Comparison of ENCODE assay signal across 10 cellular contexts in genomic region chr16:50635505-50636392, GRCh38. TPM values are rescaled to one million over a fixed set of nuclear protein-coding genes. Genes with fewer than 3 reads are reported as not detected.
DNase-seq lines count a peak whose midpoint lies in the region; ATAC-seq and TF ChIP-seq lines count a peak whose summit lies in the region.
"Had no signal": no experiment of that assay in that cellular context is flagged by ENCODE, and none has a peak within 500 bp of the region (broad histone marks: within the 10 kb centered on the region; RNA-seq: fewer than 3 reads in every experiment).

No MANE protein-coding gene starts in this region.

- intact Hi-C loops in CD4-positive, alpha-beta T cell (cut with DNase I, micrococcal nuclease), result no loop called here
- intact Hi-C loops in gastrocnemius medialis (cut with DNase I; ENCODE audit: low total_unique reads), result no loop called here

- TF ChIP-seq POLR2A in gastrocnemius medialis (IDR thresholded peaks at IDR 0.05), result no peak

- in situ Hi-C loops in gastrocnemius medialis (cut with MboI; ENCODE audit: low sequenced_read_pairs in 4 of 4), result no loop called here

- no peak overlapping the region for H3K4me3 Mint-ChIP-seq in CD4-positive, alpha-beta T cell

- peaks cover 27% of the 10 kb centered on the region for H3K36me3 Mint-ChIP-seq in CD4-positive, alpha-beta T cell (ENCODE audit: low read depth)

- H3K27me3 ChIP-seq in CD4-positive, alpha-beta T cell (ENCODE audit: control insufficient read depth, insufficient read depth, low read length), result no peaks in the 10 kb centered on the region
- no peaks in the 10 kb centered on the region for H3K27me3 ChIP-seq in gastrocnemius medialis

- peaks cover 4% of the 10 kb centered on the region for H3K4me1 Mint-ChIP-seq in CD4-positive, alpha-beta T cell (ENCODE audit: low read depth)

- H3K27ac Mint-ChIP-seq in CD4-positive, alpha-beta T cell, result no peak overlapping the region

- peak in 1 of 10 experiments; percentile 17 for DNase-seq in CD4-positive, alpha-beta T cell
- DNase-seq in GM20000 (ENCODE audit: low spot score), result peak; percentile 38
- DNase-seq in SKM-1 (lab: John Stamatoyannopoulos, UW; ENCODE audit: unreplicated experiment), result peak; percentile 47
- DNase-seq in iPS DF 19.7 (ENCODE audit: low read depth, low spot score), result peak; percentile 23
- DNase-seq in NCI-H2227 (lab: John Stamatoyannopoulos, UW; ENCODE audit: unreplicated experiment), result no peak
- DNase-seq in NK-92 treated with Interleukin-12 subunit alpha and Interleukin-12 subunit beta, amount 100 ng/mL, for 24 hours (lab: John Stamatoyannopoulos, UW), result no peak
- no peak for DNase-seq in gastrocnemius medialis
- DNase-seq in NCI-H510A treated with DMSO at 0.1 percent for 48 hours (lab: John Stamatoyannopoulos, UW), result no peak
- DNase-seq: central memory CD4-positive, alpha-beta T cell had no signal

- CTCF ChIA-PET in CD4-positive, alpha-beta T cell (lab: Charles Lee), result interaction anchor here (1.0 to 1.2 kb wide), 2 partner anchors 9 to 74 kb away, joined by 3 to 4 read pairs; no protein-coding TSS in a partner anchor

- no peaks in the 10 kb centered on the region for H3K9me3 Mint-ChIP-seq in CD4-positive, alpha-beta T cell

- no peak for TF ChIP-seq CTCF in CD4-positive, alpha-beta T cell (IDR thresholded peaks at IDR 0.05)
- TF ChIP-seq CTCF in GM20000 (IDR thresholded peaks at IDR 0.05; ENCODE audit: extremely low read depth, missing control alignments), result no peak
- TF ChIP-seq CTCF in gastrocnemius medialis (IDR thresholded peaks at IDR 0.05 in 4 of 5, conservative IDR thresholded peaks at IDR 0.05 in 1 of 5), result no peak

- ATAC-seq in CD4-positive, alpha-beta T cell (ENCODE audit: poor library complexity), result peak; percentile 43
- ATAC-seq in gastrocnemius medialis, result no peak
- ATAC-seq: esophagus mucosa had no signal

- no peaks in the 10 kb centered on the region for H3K9me3 ChIP-seq in CD4-positive, alpha-beta T cell (ENCODE audit: control insufficient read depth, low read length)
- H3K9me3 ChIP-seq in gastrocnemius medialis, result no peaks in the 10 kb centered on the region

- no peaks in the 10 kb centered on the region for H3K36me3 ChIP-seq in gastrocnemius medialis

- POLR2A ChIA-PET in CD4-positive, alpha-beta T cell (lab: Charles Lee), result interaction anchor here (1.0 to 1.4 kb wide), 3 partner anchors 8 to 268 kb away, joined by 3 read pairs; no protein-coding TSS in a partner anchor

- H3K4me1 ChIP-seq in gastrocnemius medialis, result no peaks in the 10 kb centered on the region

- no peak overlapping the region for H3K4me3 ChIP-seq in gastrocnemius medialis

- H3K27ac ChIP-seq in CD4-positive, alpha-beta T cell (ENCODE audit: low read depth, low read length), result no peak overlapping the region
- H3K27ac ChIP-seq in gastrocnemius medialis, result no peak overlapping the region

- H3K27me3 Mint-ChIP-seq in CD4-positive, alpha-beta T cell, result no peaks in the 10 kb centered on the region

RNA-seq across cellular contexts. Expression of gene SNX20, which starts 45.4 kb away (rescaled TPM):
- 10 to 100 TPM; 26.6 TPM for total RNA-seq in CD4-positive, alpha-beta T cell
- 1 to 10 TPM in 3 of 4 donors, under 1 TPM in 1; 0.17 to 4.0 (median 1.9) TPM for total RNA-seq in gastrocnemius medialis

RNA-seq across cellular contexts. Expression of gene NOD2, which starts 57.7 kb away (rescaled TPM):
- 1 to 10 TPM; 4.5 to 5.3 TPM for total RNA-seq in CD4-positive, alpha-beta T cell
- total RNA-seq in gastrocnemius medialis, result 1 to 10 TPM in 3 of 4 donors, under 1 TPM in 1; 0.27 to 2.1 (median 1.7) TPM

Comparison
In these comparisons a context has a peak if more than half of its experiments do, and no peak if none do; other contexts are left out.
1. DNase-seq: peak in GM20000 (single experiment), SKM-1 (single experiment) and iPS DF 19.7 (single experiment); none in NCI-H2227 (single experiment), NK-92 treated with Interleukin-12 subunit alpha and Interleukin-12 subunit beta, amount 100 ng/mL, for 24 hours (single experiment), gastrocnemius medialis (0 of 2) and NCI-H510A treated with DMSO at 0.1 percent for 48 hours (single experiment).
2. RNA of gene SNX20, which starts 45.4 kb away (total RNA-seq): 26.6 TPM in CD4-positive, alpha-beta T cell; 0.17 to 4.0 TPM in gastrocnemius medialis; every median in the first group is over 4 times any median in the second.